8 cellular contexts compared by ENCODE assay signal in the genomic region with DNA sequence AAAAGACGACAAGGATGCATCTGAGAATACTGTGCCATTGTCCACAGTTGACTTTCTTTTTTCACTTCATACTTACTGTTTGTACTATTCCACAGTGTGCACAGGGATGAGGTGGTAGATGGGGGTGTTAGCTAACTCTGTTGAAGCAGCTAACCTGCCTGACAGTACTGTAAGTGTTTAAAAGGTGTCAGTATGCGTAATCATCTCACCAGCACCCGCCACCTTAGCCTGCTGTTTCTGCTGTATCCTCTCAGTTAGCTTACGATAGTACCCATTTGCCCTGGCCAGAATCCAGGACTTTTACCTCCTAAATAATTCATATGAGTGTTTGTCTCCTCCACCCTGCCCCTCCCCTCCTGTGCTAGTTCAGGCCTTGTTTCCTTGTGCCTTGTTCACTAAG.
"Had no signal": no experiment of that assay in that cellular context is flagged by ENCODE, and none has a peak within 500 bp of the region (broad histone marks: within the 10 kb centered on the region; RNA-seq: fewer than 3 reads in every experiment).

No MANE protein-coding gene starts in this region.

- DNase-seq: activated CD4-positive, alpha-beta memory T cell treated with anti-CD3 and anti-CD28 coated beads for 36 hours; activated naive CD8-positive, alpha-beta T cell treated with anti-CD3 and anti-CD28 coated beads, Interleukin-2, amount 10 ng/mL, durations not matched to agents 7 days and 5 days; activated T-cell treated with anti-CD3 and anti-CD28 coated beads, Interleukin-2, amount 50 U/mL, for 72 hours; anterior cingulate cortex; hypothalamus; naive thymus-derived CD8-positive, alpha-beta T cell; transverse colon had no signal

- ATAC-seq: activated T-cell treated with anti-CD3 and anti-CD28 coated beads, Interleukin-2, amount 50 U/mL, for 72 hours; naive thymus-derived CD8-positive, alpha-beta T cell; stimulated activated effector memory CD8-positive, alpha-beta T cell treated with anti-CD3 and anti-CD28 coated beads, Interleukin-12 subunit alpha, Interleukin-12 subunit beta, amount 100 ng/mL, for 72 hours had no signal
